ENCODE assay signal across 8 cellular contexts in the genomic region with DNA sequence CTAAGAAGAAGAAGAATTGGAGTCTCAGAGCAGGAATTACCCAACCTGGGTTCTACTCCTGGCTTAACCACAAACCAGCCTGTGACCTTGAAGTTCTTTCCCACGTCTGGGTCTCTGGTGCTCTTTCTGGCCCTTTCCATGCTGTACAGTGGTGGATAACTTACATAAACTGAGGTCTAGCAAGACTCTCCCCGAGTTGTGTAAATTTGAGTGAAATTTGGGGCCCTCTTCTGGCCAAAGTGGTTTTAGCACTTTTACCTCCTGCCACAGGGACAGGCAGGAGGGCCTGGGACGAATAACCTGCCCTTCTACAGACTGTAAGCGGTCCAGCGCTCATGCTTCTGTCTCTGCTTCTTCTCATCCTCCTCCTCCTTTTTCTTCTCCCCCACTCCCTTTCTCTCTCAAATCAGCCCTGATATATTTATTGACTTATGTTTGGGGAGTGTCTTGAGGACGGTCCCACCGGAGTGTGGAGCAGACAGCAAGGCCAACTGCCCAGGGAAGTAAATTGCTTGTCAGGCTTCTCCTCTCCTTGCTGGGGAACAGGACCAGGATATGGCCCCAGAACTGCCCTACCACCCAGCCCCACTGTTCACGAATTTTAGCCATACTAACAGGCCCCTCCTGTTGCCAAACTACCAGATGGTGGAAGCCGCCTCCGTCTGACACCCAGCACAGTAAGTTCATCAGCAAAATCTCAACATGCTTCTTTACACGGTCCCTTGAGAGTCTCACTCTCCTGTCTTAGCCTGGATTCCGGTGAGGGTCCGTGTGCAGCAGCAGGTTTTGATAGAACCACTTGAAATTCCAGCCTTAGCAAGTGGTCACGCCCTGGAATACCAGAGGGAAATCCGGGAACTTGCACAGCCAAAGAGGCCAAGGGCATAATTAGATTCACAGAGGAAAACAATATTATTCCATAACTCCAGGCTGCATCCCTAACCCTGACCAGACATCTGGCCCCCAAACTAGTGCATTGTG. TPM values are rescaled to one million over a fixed set of nuclear protein-coding genes. Genes with fewer than 3 reads are reported as not detected.
DNase-seq lines count a peak whose midpoint lies in the region; ATAC-seq, FAIRE-seq and TF ChIP-seq lines count a peak whose summit lies in the region.

No MANE protein-coding gene starts in this region.

- peak; percentile 62 to 79 for DNase-seq in Caco-2
- peak; percentile 39 for DNase-seq in NCI-H1048 (lab: John Stamatoyannopoulos, UW)
- DNase-seq in activated B cell treated with CpG ODN at 0.5 μM for 24 hours = no peak
- DNase-seq in central memory CD8-positive, alpha-beta T cell (ENCODE audit: low spot score in 2 of 2) = peak; percentile 35 to 42
- DNase-seq in kidney = no peak
- DNase-seq in stimulated activated CD4-positive, alpha-beta T cell treated with anti-CD3 and anti-CD28 coated beads, Interleukin-4, amount 100 ng/mL, for 1 hour = peak; percentile 38

- CTCF ChIA-PET in Caco-2 (lab: Charles Lee) = no interaction called here
- CTCF ChIA-PET in activated B cell treated with CpG ODN at 0.5 μM for 24 hours (lab: Charles Lee) = interaction anchor here (3.7 kb wide), 1 partner anchor 147 kb away, joined by 38 read pairs; no protein-coding TSS in a partner anchor

- H3K9me3 Mint-ChIP-seq in Caco-2 (ENCODE audit: unreplicated experiment) (peaks cover 5% of the 10 kb centered on the region), activated B cell treated with CpG ODN at 0.5 μM for 24 hours (peaks cover 5% of the 10 kb centered on the region)
- no peaks in the 10 kb centered on the region for H3K9me3 Mint-ChIP-seq in central memory CD8-positive, alpha-beta T cell

- ATAC-seq in GM21390 (IDR thresholded peaks at IDR 0.05; ENCODE audit: unreplicated experiment) (peak; percentile 70), activated B cell treated with CpG ODN at 0.5 μM for 24 hours (ENCODE audit: low read depth) (peak; percentile 70), HG02642 (IDR thresholded peaks at IDR 0.05; ENCODE audit: poor library complexity, unreplicated experiment) (no peak)
- no peak for ATAC-seq in central memory CD8-positive, alpha-beta T cell (replicated peaks; ENCODE audit: extremely low read depth, poor library complexity, severe bottlenecking)

- no peak overlapping the region for H3K27ac Mint-ChIP-seq in Caco-2 (ENCODE audit: unreplicated experiment)
- no peak overlapping the region for H3K27ac Mint-ChIP-seq in activated B cell treated with CpG ODN at 0.5 μM for 24 hours
- H3K27ac Mint-ChIP-seq in central memory CD8-positive, alpha-beta T cell (ENCODE audit: low read depth) = no peak overlapping the region

- no peak for FAIRE-seq in kidney (lab: Jason Lieb, UNC)

- H3K36me3 Mint-ChIP-seq in Caco-2 (ENCODE audit: insufficient read depth, unreplicated experiment) (no peaks in the 10 kb centered on the region), activated B cell treated with CpG ODN at 0.5 μM for 24 hours (ENCODE audit: low read depth) (peaks cover 1% of the 10 kb centered on the region)
- no peaks in the 10 kb centered on the region for H3K36me3 Mint-ChIP-seq in central memory CD8-positive, alpha-beta T cell (ENCODE audit: insufficient read depth)

- POLR2A ChIA-PET in Caco-2 (lab: Charles Lee) (no interaction called here), activated B cell treated with CpG ODN at 0.5 μM for 24 hours (lab: Charles Lee) (no interaction called here)

- H3K4me3 ChIP-seq in Caco-2 (ENCODE audit: low read depth, low read length) (no peak overlapping the region), kidney (ENCODE audit: low read length in 2 of 2) (no peak overlapping the region)

- H3K36me3 ChIP-seq in Caco-2 (ENCODE audit: control insufficient read depth, insufficient read depth, low read length) (no peaks in the 10 kb centered on the region), kidney (ENCODE audit: control insufficient read depth in 1 of 2, insufficient read depth in 2 of 2, low read length in 2 of 2) (no peaks in the 10 kb centered on the region)

- H3K9me3 ChIP-seq in Caco-2 (0 out of 2 replicates have a peak, but pooled peaks cover 6% of the 10 kb centered on the region), kidney (ENCODE audit: control insufficient read depth in 1 of 2, low read length in 2 of 2) (no peaks in the 10 kb centered on the region)

- TF ChIP-seq CTCF in Caco-2 (IDR thresholded peaks at IDR 0.05; ENCODE audit: insufficient read depth in 1 of 2, low read depth in 1 of 2, low read length in 1 of 2, severe bottlenecking in 1 of 2, unreplicated experiment in 1 of 2) (peak; percentile 71 to 82), activated B cell treated with CpG ODN at 0.5 μM for 24 hours (IDR thresholded peaks at IDR 0.05) (no peak), kidney (IDR thresholded peaks at IDR 0.05; ENCODE audit: borderline replicate concordance, extremely low read depth, insufficient read depth) (peak; percentile 70)

- H3K4me1 ChIP-seq in Caco-2 (peaks cover 6% of the 10 kb centered on the region), kidney (ENCODE audit: control insufficient read depth in 1 of 2, insufficient read depth in 1 of 2, low read depth in 1 of 2, low read length in 2 of 2) (peaks cover 0 to 10% of the 10 kb centered on the region in 2 donors)

- H3K4me3 Mint-ChIP-seq in Caco-2 (ENCODE audit: unreplicated experiment) (no peak overlapping the region), activated B cell treated with CpG ODN at 0.5 μM for 24 hours (no peak overlapping the region)
- no peak overlapping the region for H3K4me3 Mint-ChIP-seq in central memory CD8-positive, alpha-beta T cell

- H3K9ac ChIP-seq in kidney (ENCODE audit: low read length in 2 of 2) = no peak overlapping the region

- H3K4me1 Mint-ChIP-seq in Caco-2 (ENCODE audit: low read depth, unreplicated experiment) (peaks cover 1% of the 10 kb centered on the region), activated B cell treated with CpG ODN at 0.5 μM for 24 hours (peaks cover 10% of the 10 kb centered on the region)
- H3K4me1 Mint-ChIP-seq in central memory CD8-positive, alpha-beta T cell = peaks cover 4% of the 10 kb centered on the region

- no peaks in the 10 kb centered on the region for H3K27me3 Mint-ChIP-seq in Caco-2 (ENCODE audit: insufficient read depth, unreplicated experiment)
- peaks cover 24% of the 10 kb centered on the region for H3K27me3 Mint-ChIP-seq in activated B cell treated with CpG ODN at 0.5 μM for 24 hours
- peaks cover 24% of the 10 kb centered on the region for H3K27me3 Mint-ChIP-seq in central memory CD8-positive, alpha-beta T cell

- H3K27ac ChIP-seq in kidney (ENCODE audit: low read depth in 2 of 2, low read length in 2 of 2) = no peak overlapping the region

- intact Hi-C loops in Caco-2 (cut with micrococcal nuclease; ENCODE audit: unreplicated experiment) (loop anchor here (1.0 to 10.0 kb wide), 6 partner anchors 25 to 265 kb away; no protein-coding TSS in a partner anchor), activated B cell treated with CpG ODN at 0.5 μM for 24 hours (cut with micrococcal nuclease) (loop anchor here (1.0 to 10.0 kb wide), 3 partner anchors 85 to 262 kb away; no protein-coding TSS in a partner anchor), kidney (cut with DNase I) (loop anchor here (5.0 kb wide), 1 partner anchor 147 kb away; no protein-coding TSS in a partner anchor)

- no peaks in the 10 kb centered on the region for H3K27me3 ChIP-seq in Caco-2 (replicated peaks; ENCODE audit: control insufficient read depth, insufficient read depth, low read length)

- BruUV-seq in Caco-2 (replicated peaks; lab: Mats Ljungman, UMichigan) = no TSS peak

RNA-seq across cellular contexts. Expression of gene SH3PXD2A, which starts 4.1 kb away (rescaled TPM):
- 6.3 and 7.5 TPM in 2 replicates for total RNA-seq in Caco-2 (2022)
- total RNA-seq in activated B cell treated with CpG ODN at 0.5 μM for 24 hours = 15.7 and 18.2 TPM in 2 replicates
- 20.1 TPM for total RNA-seq in kidney
- polyA plus RNA-seq in kidney (ENCODE audit: insufficient read depth, low read depth, low replicate concordance) = 2.4 TPM

RNA-seq across cellular contexts. Expression of gene STN1, which starts 58.5 kb away (rescaled TPM):
- 15.9 and 16.1 TPM in 2 replicates for total RNA-seq in Caco-2 (2022)
- total RNA-seq in activated B cell treated with CpG ODN at 0.5 μM for 24 hours = 14.0 and 14.2 TPM in 2 replicates
- 30.1 TPM for total RNA-seq in kidney
- polyA plus RNA-seq in kidney (ENCODE audit: insufficient read depth, low read depth, low replicate concordance) = 29.4 TPM

Comparison
In these comparisons a context has a peak if more than half of its experiments do, and no peak if none do; other contexts are left out.
1. DNase-seq: peak in Caco-2 (2 of 2), NCI-H1048 (single experiment), central memory CD8-positive, alpha-beta T cell (2 of 2) and stimulated activated CD4-positive, alpha-beta T cell treated with anti-CD3 and anti-CD28 coated beads, Interleukin-4, amount 100 ng/mL, for 1 hour (single experiment); none in activated B cell treated with CpG ODN at 0.5 μM for 24 hours (single experiment) and kidney (single experiment).
2. ATAC-seq: peak in GM21390 (single experiment) and activated B cell treated with CpG ODN at 0.5 μM for 24 hours (single experiment); none in central memory CD8-positive, alpha-beta T cell (single experiment) and HG02642 (single experiment).